In the genomic region with DNA sequence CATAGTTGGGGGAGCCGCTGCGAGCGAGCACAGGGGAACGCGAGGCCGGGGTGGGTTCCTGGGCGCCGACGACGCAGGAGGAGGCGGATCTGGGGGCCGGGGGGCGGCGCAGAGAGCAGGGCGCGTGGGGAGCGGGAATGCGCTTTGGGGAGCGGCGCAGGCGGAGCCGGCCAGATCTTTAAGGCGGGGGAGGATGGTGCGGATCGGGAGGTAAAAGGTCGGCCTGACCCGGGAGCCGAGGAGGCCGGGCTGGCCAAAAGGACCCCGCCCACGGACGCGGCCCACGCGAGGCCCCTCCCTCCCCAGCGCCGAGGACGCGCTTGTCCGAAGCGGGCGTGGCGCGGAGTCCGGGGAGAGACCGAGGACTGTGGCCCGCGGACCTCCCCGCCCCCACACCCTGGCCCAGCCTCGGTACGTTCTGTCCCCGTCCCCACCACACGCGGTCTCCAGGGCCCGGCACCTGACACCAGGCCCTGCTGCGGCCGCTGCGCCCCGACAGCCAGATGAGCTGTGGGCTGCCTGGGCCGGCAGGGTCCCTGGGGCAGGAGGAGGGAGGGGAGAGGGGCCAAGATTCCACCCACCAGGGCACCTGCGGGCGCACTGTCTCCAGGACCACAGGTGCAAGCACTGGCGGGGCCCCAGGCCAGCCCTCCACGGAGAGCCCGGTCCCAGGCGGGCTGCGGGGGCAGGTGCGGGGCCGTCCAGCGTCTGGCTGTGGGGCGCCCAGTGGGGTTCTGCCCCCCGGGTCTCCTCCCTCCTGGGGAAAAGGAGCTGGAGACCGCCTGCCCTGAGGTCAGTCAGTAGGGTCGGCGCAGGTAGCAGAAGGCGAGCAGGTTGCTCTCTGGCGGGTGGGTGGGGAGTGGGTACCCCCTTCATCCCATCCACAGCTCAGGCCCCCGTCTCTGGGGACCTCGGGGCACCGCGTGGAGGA, we compare ENCODE assay signal across 8 cellular contexts. TPM values are rescaled to one million over a fixed set of nuclear protein-coding genes. Genes with fewer than 3 reads are reported as not detected.
DNase-seq lines count a peak whose midpoint lies in the region; ATAC-seq and TF ChIP-seq lines count a peak whose summit lies in the region.

No MANE protein-coding gene starts in this region.

- H3K36me3 Mint-ChIP-seq in activated naive CD8-positive, alpha-beta T cell treated with anti-CD3 and anti-CD28 coated beads for 36 hours, result peaks cover 11% of the 10 kb centered on the region

- H3K9me3 Mint-ChIP-seq in activated naive CD8-positive, alpha-beta T cell treated with anti-CD3 and anti-CD28 coated beads for 36 hours, result peaks cover 6% of the 10 kb centered on the region

- 8 to 15% (median 12%) methylated on average over 41 to 81 of the region's 81 CpGs for whole genome bisulfite sequencing in psoas muscle, 3 donors

- intact Hi-C loops in left cardiac atrium (cut with DNase I) (loop anchor here in 1 of 2 donors (5.0 kb wide), 1 partner anchor 39 kb away; no protein-coding TSS in a partner anchor), psoas muscle (cut with DNase I) (no loop called here)

- H3K27ac Mint-ChIP-seq in activated naive CD8-positive, alpha-beta T cell treated with anti-CD3 and anti-CD28 coated beads for 36 hours, result peak overlapping the region; percentile 90

- H3K4me1 ChIP-seq in HEK293 (ENCODE audit: control insufficient read depth, insufficient read depth, low read length) (peaks cover 3% of the 10 kb centered on the region; the same call in 1 of the 2 replicates), psoas muscle (peaks cover 34% of the 10 kb centered on the region)

- DNase-seq in NOMO-1 treated with dmso at 0.1 percent for 144 hours (lab: John Stamatoyannopoulos, UW; ENCODE audit: unreplicated experiment), result peak; percentile 54
- peak; percentile 88 for DNase-seq in activated naive CD8-positive, alpha-beta T cell treated with anti-CD3 and anti-CD28 coated beads for 36 hours
- peak; percentile 91 for DNase-seq in left cardiac atrium
- peak; percentile 92 to 95 for DNase-seq in psoas muscle
- no peak for DNase-seq in OCI-M2 (lab: John Stamatoyannopoulos, UW; ENCODE audit: unreplicated experiment)
- no peak for DNase-seq in NCI-H2196 treated with DMSO at 0.1 percent for 48 hours (lab: John Stamatoyannopoulos, UW; ENCODE audit: unreplicated experiment)

- TF ChIP-seq CTCF in HEK293 (tag by site-specific recombination; IDR thresholded peaks at IDR 0.05) (no peak), psoas muscle (IDR thresholded peaks at IDR 0.05) (no peak)

- POLR2A ChIA-PET in HEK293 (lab: Yijun Ruan, JAX), result interaction anchor here (0.7 to 1.9 kb wide), 7 partner anchors 9 to 59 kb away, joined by 3 to 26 read pairs (median 5); partner anchors contain the start of gene PIM3

- H3K27me3 ChIP-seq in psoas muscle (ENCODE audit: insufficient read depth in 3 of 3, low read length in 2 of 3), result no peaks in the 10 kb centered on the region

- peaks cover 33% of the 10 kb centered on the region for H3K4me1 Mint-ChIP-seq in activated naive CD8-positive, alpha-beta T cell treated with anti-CD3 and anti-CD28 coated beads for 36 hours

- peak overlapping the region; percentile 82 for H3K4me3 Mint-ChIP-seq in activated naive CD8-positive, alpha-beta T cell treated with anti-CD3 and anti-CD28 coated beads for 36 hours

- H3K36me3 ChIP-seq in HEK293 (ENCODE audit: control insufficient read depth in 2 of 2, insufficient read depth in 1 of 2, low read length in 2 of 2) (peaks cover 0 to 2% of the 10 kb centered on the region in 2 experiments; a peak in 1 of 3 replicates), psoas muscle (ENCODE audit: insufficient read depth in 1 of 2, low read depth in 1 of 2) (no peaks in the 10 kb centered on the region)

- CTCF ChIA-PET in HEK293 (lab: Yijun Ruan, JAX), result interaction anchor here (0.7 to 1.3 kb wide), 3 partner anchors 11 to 41 kb away, joined by 3 to 4 read pairs (median 3); no protein-coding TSS in a partner anchor

- peak; percentile 33 for ATAC-seq in GM18498 (IDR thresholded peaks at IDR 0.05; ENCODE audit: unreplicated experiment)
- ATAC-seq in left cardiac atrium, result peak; percentile 56 to 73
- ATAC-seq in psoas muscle, result peak; percentile 58 to 76 (median 74)

- H3K9me3 ChIP-seq in HEK293 (ENCODE audit: control insufficient read depth, insufficient read depth, low read depth, low read length) (no peaks in the 10 kb centered on the region), psoas muscle (no peaks in the 10 kb centered on the region)

- H3K27ac ChIP-seq in HEK293 (ENCODE audit: extremely low read depth, low read depth, low read length) (peak overlapping the region; percentile 61), psoas muscle (peak overlapping the region; percentile 97)

- H3K27me3 Mint-ChIP-seq in activated naive CD8-positive, alpha-beta T cell treated with anti-CD3 and anti-CD28 coated beads for 36 hours, result peaks cover 5% of the 10 kb centered on the region

- H3K4me3 ChIP-seq in HEK293 (ENCODE audit: low read depth, low read length) (peak overlapping the region; percentile 25), psoas muscle (peak overlapping the region; percentile 61)

TF ChIP-seq in HEK293, 187 proteins besides CTCF, POLR2A, EP300 and RAD21 (continues in another document):
- peak; percentile 37; the same call in 1 of the 2 replicates for TF ChIP-seq BCL11B (tag by site-specific recombination; IDR thresholded peaks at IDR 0.05; ENCODE audit: low read depth)
- no peak for TF ChIP-seq ZSCAN23 (tag by site-specific recombination; IDR thresholded peaks at IDR 0.05)
- TF ChIP-seq EGR2 (tag by site-specific recombination; IDR thresholded peaks at IDR 0.05; ENCODE audit: low read depth), result peak; percentile 88
- peak; percentile 54 for TF ChIP-seq KLF9 (tag by site-specific recombination; IDR thresholded peaks at IDR 0.05; ENCODE audit: low read depth)
- TF ChIP-seq ZNF335 (tag by site-specific recombination; conservative IDR thresholded peaks at IDR 0.05), result peak; percentile 8; the same call in 1 of the 2 replicates
- 0 out of 2 replicates have a peak, but pooled peaks have one; percentile 44 for TF ChIP-seq GLIS1 (tag by site-specific recombination; IDR thresholded peaks at IDR 0.05)
- TF ChIP-seq INSM2 (tag by site-specific recombination; IDR thresholded peaks at IDR 0.05), result peak; percentile 14; the same call in 1 of the 2 replicates
- no peak for TF ChIP-seq TSHZ1 (tag by site-specific recombination; IDR thresholded peaks at IDR 0.05; ENCODE audit: borderline replicate concordance)
- peak; percentile 93 for TF ChIP-seq ZNF610 (tag by site-specific recombination; IDR thresholded peaks at IDR 0.05; ENCODE audit: borderline replicate concordance)

RNA-seq across cellular contexts. Expression of gene PIM3, which starts 10.9 kb away (rescaled TPM):
- total RNA-seq in activated naive CD8-positive, alpha-beta T cell treated with anti-CD3 and anti-CD28 coated beads for 36 hours, result 100 to 1,000 TPM; 134 to 137 TPM
- total RNA-seq in left cardiac atrium (10 to 100 TPM; 44.1 to 66.8 TPM), psoas muscle (100 to 1,000 TPM in 2 of 4 donors, 10 to 100 TPM in 2; 40.5 to 128 (median 84.5) TPM)
- 10 to 100 TPM; 66.4 to 84.5 (median 79.0) TPM for polyA plus RNA-seq in psoas muscle

RNA-seq across cellular contexts. Expression of gene IL17REL, which starts 41.1 kb away (rescaled TPM):
- not detected for total RNA-seq in activated naive CD8-positive, alpha-beta T cell treated with anti-CD3 and anti-CD28 coated beads for 36 hours
- not detected for total RNA-seq in left cardiac atrium
- total RNA-seq in psoas muscle, result not detected
- not detected for polyA plus RNA-seq in psoas muscle

RNA-seq across cellular contexts. Expression of gene CRELD2, which starts 53.1 kb away (rescaled TPM):
- 10 to 100 TPM; 32.6 to 34.8 TPM for total RNA-seq in activated naive CD8-positive, alpha-beta T cell treated with anti-CD3 and anti-CD28 coated beads for 36 hours
- 10 to 100 TPM; 30.1 to 43.7 TPM for total RNA-seq in left cardiac atrium
- total RNA-seq in psoas muscle, result 10 to 100 TPM in 3 of 4 donors, 1 to 10 TPM in 1; 9.9 to 14.0 (median 11.5) TPM
- polyA plus RNA-seq in psoas muscle, result 10 to 100 TPM in 2 of 3 donors, 1 to 10 TPM in 1; 8.8 to 14.1 (median 11.6) TPM

RNA-seq across cellular contexts. Expression of gene ALG12, which starts 53.3 kb away (rescaled TPM):
- total RNA-seq in activated naive CD8-positive, alpha-beta T cell treated with anti-CD3 and anti-CD28 coated beads for 36 hours, result 10 to 100 TPM; 14.5 to 15.2 TPM
- total RNA-seq in left cardiac atrium (10 to 100 TPM; 15.3 to 15.9 TPM), psoas muscle (10 to 100 TPM in 2 of 4 donors, 1 to 10 TPM in 2; 6.5 to 10.8 (median 8.7) TPM)
- polyA plus RNA-seq in psoas muscle, result 10 to 100 TPM in 1 of 3 donors, 1 to 10 TPM in 2; 8.0 to 11.0 (median 8.2) TPM

Comparison
In these comparisons a context has a peak if more than half of its experiments do, and no peak if none do; other contexts are left out.
1. DNase-seq: peak in NOMO-1 treated with dmso at 0.1 percent for 144 hours (single experiment), activated naive CD8-positive, alpha-beta T cell treated with anti-CD3 and anti-CD28 coated beads for 36 hours (single experiment), left cardiac atrium (single experiment) and psoas muscle (2 of 2); none in OCI-M2 (single experiment) and NCI-H2196 treated with DMSO at 0.1 percent for 48 hours (single experiment).
2. Peak in every context shown above with its lines, with median percentiles within 50 percentile points of each other: ATAC-seq.